In the genomic region with DNA sequence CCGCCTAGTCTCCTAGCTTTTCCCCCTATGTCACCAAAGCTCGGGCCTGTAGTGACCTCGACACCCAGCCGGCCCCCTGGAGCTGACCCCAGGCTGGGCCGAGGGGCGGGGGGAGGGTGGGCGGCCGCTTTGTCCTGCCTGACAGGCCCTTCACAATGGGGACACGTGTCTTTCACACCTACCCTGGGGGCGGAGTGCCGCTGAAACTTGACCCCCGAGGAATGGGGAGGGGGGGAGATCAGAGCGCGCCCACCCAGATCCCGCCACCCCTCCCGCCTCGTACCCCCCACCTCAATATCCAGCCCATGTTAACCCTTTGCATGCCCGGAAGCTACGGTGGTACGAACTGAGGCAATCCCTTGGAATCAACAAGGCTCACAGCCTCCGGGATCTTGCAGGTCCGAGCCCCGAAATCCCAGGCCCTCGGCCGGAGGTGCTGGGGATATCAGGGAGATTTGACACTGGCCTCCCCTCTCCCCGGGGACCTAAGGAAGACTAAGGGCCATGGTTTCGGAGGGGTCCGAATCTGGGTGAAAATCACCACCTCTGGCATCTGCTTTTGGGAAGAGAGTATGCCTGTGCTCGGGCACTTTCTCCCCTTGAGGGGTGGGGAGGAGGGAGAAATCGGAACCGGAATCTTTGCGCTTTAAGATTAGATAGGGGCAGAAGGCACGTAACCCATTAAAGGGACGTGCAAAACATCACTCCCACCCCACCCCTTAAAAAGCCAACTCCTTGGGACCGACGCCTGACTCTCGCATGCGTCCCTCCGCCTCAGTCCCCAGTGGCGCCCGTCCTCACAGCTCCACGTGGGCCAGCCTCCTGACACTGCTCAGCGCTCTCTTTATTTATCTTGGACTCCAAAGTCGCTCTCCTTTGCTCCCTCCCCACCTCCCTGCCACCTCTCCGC, we compare ENCODE assay signal across 8 cellular contexts. TPM values are rescaled to one million over a fixed set of nuclear protein-coding genes. Genes with fewer than 3 reads are reported as not detected.
A peak's percentile ranks its signal among the peaks of the same experiment; 100 is the strongest.
DNase-seq lines count a peak whose midpoint lies in the region; ATAC-seq and TF ChIP-seq lines count a peak whose summit lies in the region.

No MANE protein-coding gene starts in this region.

- no peak overlapping the region for H3K27ac Mint-ChIP-seq in endothelial cell (ENCODE audit: unreplicated experiment)
- no peak overlapping the region for H3K27ac Mint-ChIP-seq in immature natural killer cell

- peaks cover 13% of the 10 kb centered on the region for H3K4me1 Mint-ChIP-seq in endothelial cell (ENCODE audit: unreplicated experiment)
- peaks cover 22 to 30% of the 10 kb centered on the region in 2 donors for H3K4me1 Mint-ChIP-seq in immature natural killer cell

- no peaks in the 10 kb centered on the region for H3K36me3 Mint-ChIP-seq in endothelial cell (ENCODE audit: low read depth, unreplicated experiment)
- H3K36me3 Mint-ChIP-seq in immature natural killer cell, result no peaks in the 10 kb centered on the region

- H3K4me3 ChIP-seq in NT2/D1 (ENCODE audit: insufficient read length, low read depth) (peak overlapping the region; percentile 36), skeletal muscle cell (ENCODE audit: low read depth, low read length) (peak overlapping the region; percentile 30)

- no peaks in the 10 kb centered on the region for H3K36me3 ChIP-seq in NT2/D1 (ENCODE audit: insufficient read depth, insufficient read length, low read length)

- peaks cover 27% of the 10 kb centered on the region for H3K27me3 ChIP-seq in NT2/D1 (ENCODE audit: insufficient read depth, insufficient read length)

- ATAC-seq in GM18868 (IDR thresholded peaks at IDR 0.05; ENCODE audit: unreplicated experiment), result no peak

- H3K4me3 Mint-ChIP-seq in endothelial cell (ENCODE audit: unreplicated experiment) (peak overlapping the region; percentile 65), immature natural killer cell (no peak overlapping the region)

- H3K9me3 Mint-ChIP-seq in endothelial cell (ENCODE audit: unreplicated experiment), result no peaks in the 10 kb centered on the region
- H3K9me3 Mint-ChIP-seq in immature natural killer cell, result no peaks in the 10 kb centered on the region

- no peaks in the 10 kb centered on the region for H3K9me3 ChIP-seq in NT2/D1 (ENCODE audit: insufficient read depth, low read length)

- DNase-seq in GM03348 (ENCODE audit: low spot score) (peak; percentile 15), NT2/D1 (ENCODE audit: low read depth, low spot score) (peak; percentile 55), endothelial cell (ENCODE audit: low spot score) (peak; percentile 10), skeletal muscle cell (ENCODE audit: low read depth) (no peak), immature natural killer cell (no peak), GOT3 (lab: John Stamatoyannopoulos, UW) (no peak), hippocampal formation (lab: John Stamatoyannopoulos, UW) (no peak)

- peaks cover 5% of the 10 kb centered on the region for H3K4me1 ChIP-seq in NT2/D1 (ENCODE audit: insufficient read depth, insufficient read length)

- H3K9ac ChIP-seq in NT2/D1 (ENCODE audit: insufficient read length, low read depth), result peak overlapping the region; percentile 29

- no peak for TF ChIP-seq CTCF in endothelial cell (IDR thresholded peaks at IDR 0.05; ENCODE audit: unreplicated experiment)

- H3K27me3 Mint-ChIP-seq in endothelial cell (ENCODE audit: unreplicated experiment) (peaks cover 18% of the 10 kb centered on the region), immature natural killer cell (ENCODE audit: low read depth in 3 of 3) (peaks cover 18 to 33% (median 29%) of the 10 kb centered on the region in 3 donors)

RNA-seq across cellular contexts. Expression of gene NOG, which starts 2.6 kb away (rescaled TPM):
- not detected for total RNA-seq in endothelial cell (ENCODE audit: unreplicated experiment)
- polyA plus RNA-seq in immature natural killer cell, result not detected

Comparison
In these comparisons a context has a peak if more than half of its experiments do, and no peak if none do; other contexts are left out.
1. DNase-seq: peak in GM03348 (single experiment), NT2/D1 (single experiment) and endothelial cell (single experiment); none in skeletal muscle cell (single experiment), immature natural killer cell (0 of 3), GOT3 (single experiment) and hippocampal formation (0 of 2).